In genomic region chr7:80999771-81000170, GRCh38 we compare ENCODE assay signal across 26 cellular contexts.
"Had no signal": no experiment of that assay in that cellular context is flagged by ENCODE, and none has a peak within 500 bp of the region (broad histone marks: within the 10 kb centered on the region; RNA-seq: fewer than 3 reads in every experiment).

No MANE protein-coding gene starts in this region.

- H3K27ac ChIP-seq: neural progenitor cell, ovary, parathyroid adenoma, psoas muscle, right lobe of liver, sigmoid colon, stomach, thoracic aorta, thyroid gland, tibial nerve, upper lobe of left lung, vagina had no signal

- H3K4me3 Mint-ChIP-seq: nephron; neural progenitor cell; stimulated activated effector memory CD8-positive, alpha-beta T cell treated with anti-CD3 and anti-CD28 coated beads, Interleukin-12 subunit alpha, Interleukin-12 subunit beta, amount 100 ng/mL, for 72 hours; stimulated activated naive B cell treated with anti-CD40 and anti-IgM and Interleukin-4, amounts not matched to agents 10 μg/mL and 1 μg/mL and 100 μg/mL, for 72 hours; stimulated activated naive CD8-positive, alpha-beta T cell treated with anti-CD3 and anti-CD28 coated beads, Interleukin-15, Interleukin-2, amounts not matched to agents 100 ng/mL and 50 ng/mL, for 24 hours had no signal

- H3K4me1 Mint-ChIP-seq: neural progenitor cell; stimulated activated effector memory CD8-positive, alpha-beta T cell treated with anti-CD3 and anti-CD28 coated beads, Interleukin-12 subunit alpha, Interleukin-12 subunit beta, amount 100 ng/mL, for 72 hours; stimulated activated naive B cell treated with anti-CD40 and anti-IgM and Interleukin-4, amounts not matched to agents 10 μg/mL and 1 μg/mL and 100 μg/mL, for 72 hours had no signal

- H3K36me3 Mint-ChIP-seq: neural progenitor cell; stimulated activated effector memory CD8-positive, alpha-beta T cell treated with anti-CD3 and anti-CD28 coated beads, Interleukin-12 subunit alpha, Interleukin-12 subunit beta, amount 100 ng/mL, for 72 hours; stimulated activated naive B cell treated with anti-CD40 and anti-IgM and Interleukin-4, amounts not matched to agents 10 μg/mL and 1 μg/mL and 100 μg/mL, for 72 hours had no signal

- H3K27ac Mint-ChIP-seq: nephron; neural progenitor cell; progenitor cell of endocrine pancreas; stimulated activated effector memory CD8-positive, alpha-beta T cell treated with anti-CD3 and anti-CD28 coated beads, Interleukin-12 subunit alpha, Interleukin-12 subunit beta, amount 100 ng/mL, for 72 hours; stimulated activated naive B cell treated with anti-CD40 and anti-IgM and Interleukin-4, amounts not matched to agents 10 μg/mL and 1 μg/mL and 100 μg/mL, for 72 hours; stimulated activated naive CD8-positive, alpha-beta T cell treated with anti-CD3 and anti-CD28 coated beads, Interleukin-15, Interleukin-2, amounts not matched to agents 100 ng/mL and 50 ng/mL, for 24 hours had no signal

- DNase-seq: occipital lobe; ovary; posterior cingulate gyrus; psoas muscle; right cardiac atrium; right lobe of liver; sigmoid colon; small intestine; stimulated activated CD4-positive, alpha-beta T cell treated with anti-CD3 and anti-CD28 coated beads, Interleukin-15, amount 100 ng/mL, for 24 hours; stimulated activated CD4-positive, alpha-beta T cell treated with anti-CD3 and anti-CD28 coated beads, Interleukin-2, amount 100 ng/mL, for 24 hours; stimulated activated CD4-positive, alpha-beta T cell treated with anti-CD3 and anti-CD28 coated beads, Interleukin-2, amount 100 ng/mL, for 48 hours; stimulated activated CD4-positive, alpha-beta T cell treated with anti-CD3 and anti-CD28 coated beads, Interleukin-4, amount 100 ng/mL, for 24 hours; stimulated activated naive B cell treated with anti-CD40 and anti-IgM and Interleukin-4, amounts not matched to agents 10 μg/mL and 1 μg/mL and 100 μg/mL, for 72 hours; stimulated activated naive CD4-positive, alpha-beta T cell treated with Interleukin-2 at 50 U/mL for 16 hours; stomach; thyroid gland; upper lobe of left lung had no signal

- H3K27me3 Mint-ChIP-seq: progenitor cell of endocrine pancreas; stimulated activated naive B cell treated with anti-CD40 and anti-IgM and Interleukin-4, amounts not matched to agents 10 μg/mL and 1 μg/mL and 100 μg/mL, for 72 hours; stimulated activated naive CD8-positive, alpha-beta T cell treated with anti-CD3 and anti-CD28 coated beads, Interleukin-15, Interleukin-2, amounts not matched to agents 100 ng/mL and 50 ng/mL, for 24 hours had no signal

- H3K9me3 Mint-ChIP-seq: neural progenitor cell had no signal
